29 cellular contexts compared by ENCODE assay signal in genomic region chr15:55764398-55764797, GRCh38. TPM values are rescaled to one million over a fixed set of nuclear protein-coding genes. Genes with fewer than 3 reads are reported as not detected.
"Had no signal": no experiment of that assay in that cellular context is flagged by ENCODE, and none has a peak within 500 bp of the region (broad histone marks: within the 10 kb centered on the region; RNA-seq: fewer than 3 reads in every experiment).

No MANE protein-coding gene starts in this region.

- ATAC-seq: activated T-cell treated with anti-CD3 and anti-CD28 coated beads, Interleukin-2, amount 50 U/mL, for 4 hours; body of pancreas; gastrocnemius medialis; left lung; mucosa of descending colon; natural killer cell treated with Interleukin-12 subunit alpha and Interleukin-12 subunit beta and Interleukin-15 and Interleukin-18, amount 100 ng/mL, for 72 hours; upper lobe of right lung had no signal

- H3K27me3 ChIP-seq: body of pancreas, gastrocnemius medialis, hepatocyte, left lung, right atrium auricular region, suprapubic skin, tibial artery, upper lobe of right lung had no signal

- H3K27ac ChIP-seq: body of pancreas, coronary artery, dorsolateral prefrontal cortex, gastrocnemius medialis, hepatocyte, left lung, right atrium auricular region, suprapubic skin, tibial artery, upper lobe of right lung had no signal

- DNase-seq: activated CD4-positive, alpha-beta memory T cell treated with anti-CD3 and anti-CD28 coated beads, Interleukin-2, amount 10 ng/mL, durations not matched to agents 7 days and 5 days; activated CD4-positive, alpha-beta T cell treated with anti-CD3 and anti-CD28 coated beads for 1 hour; activated CD4-positive, alpha-beta T cell treated with anti-CD3 and anti-CD28 coated beads, Interleukin-2, amount 10 ng/mL, durations not matched to agents 7 days and 5 days; activated CD8-positive, alpha-beta memory T cell treated with anti-CD3 and anti-CD28 coated beads, Interleukin-2, amount 50 U/mL, for 48 hours; activated naive CD4-positive, alpha-beta T cell; activated T-cell treated with anti-CD3 and anti-CD28 coated beads, Interleukin-2, amount 50 U/mL, for 4 hours; aorta; body of pancreas; dorsolateral prefrontal cortex; effector memory CD4-positive, alpha-beta T cell; gastrocnemius medialis; glutamatergic neuron; kidney glomerular epithelial cell; left lung; mucosa of descending colon; stimulated activated CD4-positive, alpha-beta T cell treated with anti-CD3 and anti-CD28 coated beads, Interleukin-15, amount 100 ng/mL, for 24 hours; stimulated activated CD4-positive, alpha-beta T cell treated with anti-CD3 and anti-CD28 coated beads, Interleukin-2, amount 100 ng/mL, for 24 hours; stimulated activated naive CD4-positive, alpha-beta T cell; T-helper 2 cell; tibial artery; upper lobe of right lung had no signal

- H3K9me3 ChIP-seq: body of pancreas, gastrocnemius medialis, left lung, mucosa of descending colon, right atrium auricular region, suprapubic skin, tibial artery, upper lobe of right lung had no signal

- H3K27ac Mint-ChIP-seq: activated CD4-positive, alpha-beta memory T cell treated with anti-CD3 and anti-CD28 coated beads, Interleukin-2, amount 10 ng/mL, durations not matched to agents 7 days and 5 days; activated CD4-positive, alpha-beta T cell treated with anti-CD3 and anti-CD28 coated beads, Interleukin-2, amount 10 ng/mL, durations not matched to agents 7 days and 5 days; activated naive CD8-positive, alpha-beta T cell; activated T-helper 2 cell treated with anti-CD3 and anti-CD28 coated beads, Interferon-gamma antibody, Interleukin-2, Interleukin-4, amounts not matched to agents 10 μg/mL and 5 μg/mL and 100 μg/mL, durations not matched to agents 14 hours and 24 hours and 36 hours; natural killer cell treated with Interleukin-12 subunit alpha and Interleukin-12 subunit beta and Interleukin-15 and Interleukin-18, amount 100 ng/mL, for 72 hours had no signal

- H3K4me1 ChIP-seq: body of pancreas, gastrocnemius medialis, left lung, right atrium auricular region, suprapubic skin, tibial artery, upper lobe of right lung had no signal

- H3K36me3 Mint-ChIP-seq: activated naive CD8-positive, alpha-beta T cell; natural killer cell treated with Interleukin-12 subunit alpha and Interleukin-12 subunit beta and Interleukin-15 and Interleukin-18, amount 100 ng/mL, for 72 hours had no signal

- H3K79me2 ChIP-seq: hepatocyte had no signal

- H3K4me2 ChIP-seq: hepatocyte had no signal

- H3K9me3 Mint-ChIP-seq: activated CD4-positive, alpha-beta memory T cell treated with anti-CD3 and anti-CD28 coated beads, Interleukin-2, amount 10 ng/mL, durations not matched to agents 7 days and 5 days; activated CD4-positive, alpha-beta T cell treated with anti-CD3 and anti-CD28 coated beads, Interleukin-2, amount 10 ng/mL, durations not matched to agents 7 days and 5 days; activated T-cell treated with anti-CD3 and anti-CD28 coated beads, Interleukin-2, amount 50 U/mL, for 4 hours; activated T-helper 2 cell treated with anti-CD3 and anti-CD28 coated beads, Interferon-gamma antibody, Interleukin-2, Interleukin-4, amounts not matched to agents 10 μg/mL and 5 μg/mL and 100 μg/mL, durations not matched to agents 14 hours and 24 hours and 36 hours; natural killer cell treated with Interleukin-12 subunit alpha and Interleukin-12 subunit beta and Interleukin-15 and Interleukin-18, amount 100 ng/mL, for 72 hours had no signal

- H3K4me3 Mint-ChIP-seq: activated CD4-positive, alpha-beta memory T cell treated with anti-CD3 and anti-CD28 coated beads, Interleukin-2, amount 10 ng/mL, durations not matched to agents 7 days and 5 days; activated CD4-positive, alpha-beta T cell treated with anti-CD3 and anti-CD28 coated beads, Interleukin-2, amount 10 ng/mL, durations not matched to agents 7 days and 5 days; activated naive CD8-positive, alpha-beta T cell; activated T-cell treated with anti-CD3 and anti-CD28 coated beads, Interleukin-2, amount 50 U/mL, for 4 hours; natural killer cell treated with Interleukin-12 subunit alpha and Interleukin-12 subunit beta and Interleukin-15 and Interleukin-18, amount 100 ng/mL, for 72 hours had no signal

- H3K4me3 ChIP-seq: body of pancreas, coronary artery, dorsolateral prefrontal cortex, gastrocnemius medialis, hepatocyte, left lung, lung, mucosa of descending colon, right atrium auricular region, suprapubic skin, tibial artery, upper lobe of right lung had no signal

- H2AFZ ChIP-seq: hepatocyte had no signal

- H3K36me3 ChIP-seq: gastrocnemius medialis, left lung, right atrium auricular region, suprapubic skin, tibial artery, upper lobe of right lung had no signal

RNA-seq across cellular contexts. Expression of gene PRTG, which starts 21.4 kb away (rescaled TPM):
- total RNA-seq: activated CD4-positive, alpha-beta memory T cell treated with anti-CD3 and anti-CD28 coated beads, Interleukin-2, amount 10 ng/mL, durations not matched to agents 7 days and 5 days; activated CD4-positive, alpha-beta T cell treated with anti-CD3 and anti-CD28 coated beads, Interleukin-2, amount 10 ng/mL, durations not matched to agents 7 days and 5 days; activated T-cell treated with anti-CD3 and anti-CD28 coated beads, Interleukin-2, amount 50 U/mL, for 4 hours; natural killer cell treated with Interleukin-12 subunit alpha and Interleukin-12 subunit beta and Interleukin-15 and Interleukin-18, amount 100 ng/mL, for 72 hours had no signal
